In the genomic region with DNA sequence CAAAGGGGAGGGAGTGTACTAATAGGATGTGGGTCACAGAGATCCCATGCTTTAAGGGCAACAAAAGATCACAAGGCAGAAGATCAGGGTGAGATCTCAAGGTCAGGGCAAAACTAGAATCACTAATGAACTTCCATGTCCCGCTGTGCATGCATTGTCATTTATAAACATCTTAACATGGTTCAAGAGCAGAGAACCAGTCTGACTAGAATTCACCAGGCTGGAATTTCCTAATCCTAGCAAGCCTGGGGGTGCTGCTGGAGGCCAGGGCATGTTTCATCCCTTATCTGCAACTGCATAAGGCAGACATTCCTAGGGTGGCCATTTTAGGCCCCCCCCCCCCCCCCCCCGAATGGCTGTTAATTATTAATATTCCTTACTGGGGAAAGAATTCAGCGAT, we compare ENCODE assay signal across 1 cellular context.
A peak's percentile ranks its signal among the peaks of the same experiment; 100 is the strongest.
TF ChIP-seq lines count a peak whose summit lies in the region.

No MANE protein-coding gene starts in this region.

TF ChIP-seq in GM23338, 12 proteins besides CTCF, POLR2A, EP300 and RAD21 (continued from another document):
- TF ChIP-seq, protein P1, sequence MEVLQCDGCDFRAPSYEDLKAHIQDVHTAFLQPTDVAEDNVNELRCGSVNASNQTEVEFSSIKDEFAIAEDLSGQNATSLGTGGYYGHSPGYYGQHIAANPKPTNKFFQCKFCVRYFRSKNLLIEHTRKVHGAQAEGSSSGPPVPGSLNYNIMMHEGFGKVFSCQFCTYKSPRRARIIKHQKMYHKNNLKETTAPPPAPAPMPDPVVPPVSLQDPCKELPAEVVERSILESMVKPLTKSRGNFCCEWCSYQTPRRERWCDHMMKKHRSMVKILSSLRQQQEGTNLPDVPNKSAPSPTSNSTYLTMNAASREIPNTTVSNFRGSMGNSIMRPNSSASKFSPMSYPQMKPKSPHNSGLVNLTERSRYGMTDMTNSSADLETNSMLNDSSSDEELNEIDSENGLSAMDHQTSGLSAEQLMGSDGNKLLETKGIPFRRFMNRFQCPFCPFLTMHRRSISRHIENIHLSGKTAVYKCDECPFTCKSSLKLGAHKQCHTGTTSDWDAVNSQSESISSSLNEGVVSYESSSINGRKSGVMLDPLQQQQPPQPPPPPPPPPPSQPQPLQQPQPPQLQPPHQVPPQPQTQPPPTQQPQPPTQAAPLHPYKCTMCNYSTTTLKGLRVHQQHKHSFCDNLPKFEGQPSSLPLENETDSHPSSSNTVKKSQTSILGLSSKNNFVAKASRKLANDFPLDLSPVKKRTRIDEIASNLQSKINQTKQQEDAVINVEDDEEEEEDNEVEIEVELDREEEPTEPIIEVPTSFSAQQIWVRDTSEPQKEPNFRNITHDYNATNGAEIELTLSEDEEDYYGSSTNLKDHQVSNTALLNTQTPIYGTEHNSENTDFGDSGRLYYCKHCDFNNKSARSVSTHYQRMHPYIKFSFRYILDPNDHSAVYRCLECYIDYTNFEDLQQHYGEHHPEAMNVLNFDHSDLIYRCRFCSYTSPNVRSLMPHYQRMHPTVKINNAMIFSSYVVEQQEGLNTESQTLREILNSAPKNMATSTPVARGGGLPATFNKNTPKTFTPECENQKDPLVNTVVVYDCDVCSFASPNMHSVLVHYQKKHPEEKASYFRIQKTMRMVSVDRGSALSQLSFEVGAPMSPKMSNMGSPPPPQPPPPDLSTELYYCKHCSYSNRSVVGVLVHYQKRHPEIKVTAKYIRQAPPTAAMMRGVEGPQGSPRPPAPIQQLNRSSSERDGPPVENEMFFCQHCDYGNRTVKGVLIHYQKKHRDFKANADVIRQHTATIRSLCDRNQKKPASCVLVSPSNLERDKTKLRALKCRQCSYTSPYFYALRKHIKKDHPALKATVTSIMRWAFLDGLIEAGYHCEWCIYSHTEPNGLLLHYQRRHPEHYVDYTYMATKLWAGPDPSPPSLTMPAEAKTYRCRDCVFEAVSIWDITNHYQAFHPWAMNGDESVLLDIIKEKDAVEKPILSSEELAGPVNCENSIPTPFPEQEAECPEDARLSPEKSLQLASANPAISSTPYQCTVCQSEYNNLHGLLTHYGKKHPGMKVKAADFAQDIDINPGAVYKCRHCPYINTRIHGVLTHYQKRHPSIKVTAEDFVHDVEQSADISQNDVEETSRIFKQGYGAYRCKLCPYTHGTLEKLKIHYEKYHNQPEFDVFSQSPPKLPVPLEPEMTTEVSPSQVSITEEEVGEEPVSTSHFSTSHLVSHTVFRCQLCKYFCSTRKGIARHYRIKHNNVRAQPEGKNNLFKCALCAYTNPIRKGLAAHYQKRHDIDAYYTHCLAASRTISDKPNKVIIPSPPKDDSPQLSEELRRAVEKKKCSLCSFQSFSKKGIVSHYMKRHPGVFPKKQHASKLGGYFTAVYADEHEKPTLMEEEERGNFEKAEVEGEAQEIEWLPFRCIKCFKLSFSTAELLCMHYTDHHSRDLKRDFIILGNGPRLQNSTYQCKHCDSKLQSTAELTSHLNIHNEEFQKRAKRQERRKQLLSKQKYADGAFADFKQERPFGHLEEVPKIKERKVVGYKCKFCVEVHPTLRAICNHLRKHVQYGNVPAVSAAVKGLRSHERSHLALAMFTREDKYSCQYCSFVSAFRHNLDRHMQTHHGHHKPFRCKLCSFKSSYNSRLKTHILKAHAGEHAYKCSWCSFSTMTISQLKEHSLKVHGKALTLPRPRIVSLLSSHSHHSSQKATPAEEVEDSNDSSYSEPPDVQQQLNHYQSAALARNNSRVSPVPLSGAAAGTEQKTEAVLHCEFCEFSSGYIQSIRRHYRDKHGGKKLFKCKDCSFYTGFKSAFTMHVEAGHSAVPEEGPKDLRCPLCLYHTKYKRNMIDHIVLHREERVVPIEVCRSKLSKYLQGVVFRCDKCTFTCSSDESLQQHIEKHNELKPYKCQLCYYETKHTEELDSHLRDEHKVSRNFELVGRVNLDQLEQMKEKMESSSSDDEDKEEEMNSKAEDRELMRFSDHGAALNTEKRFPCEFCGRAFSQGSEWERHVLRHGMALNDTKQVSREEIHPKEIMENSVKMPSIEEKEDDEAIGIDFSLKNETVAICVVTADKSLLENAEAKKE (CRISPR knock-in tag; IDR thresholded peaks at IDR 0.05) = peak; percentile 75; the same call in 1 of the 2 replicates
